In the genomic region with DNA sequence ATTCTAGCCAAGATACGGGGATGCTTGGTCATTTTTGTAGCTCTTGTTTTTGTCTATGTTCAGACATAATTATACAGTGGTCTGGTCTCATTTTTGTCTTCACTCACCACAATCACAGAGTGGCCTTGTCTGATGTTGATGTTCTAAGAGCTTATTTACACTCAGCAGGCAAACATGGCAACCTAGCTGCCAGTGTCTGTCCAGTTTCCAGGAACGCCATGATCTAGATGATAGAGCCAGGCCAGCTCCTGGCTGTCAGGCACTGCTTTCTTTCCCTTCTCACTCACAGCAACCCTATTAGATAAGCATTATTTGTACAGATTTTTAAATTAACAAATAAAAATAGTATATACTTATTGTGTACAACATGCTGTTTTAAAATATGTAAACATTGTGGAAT, we compare ENCODE assay signal across 19 cellular contexts.
"Had no signal": no experiment of that assay in that cellular context is flagged by ENCODE, and none has a peak within 500 bp of the region (broad histone marks: within the 10 kb centered on the region; RNA-seq: fewer than 3 reads in every experiment).

No MANE protein-coding gene starts in this region.

- H3K4me3 ChIP-seq: dorsolateral prefrontal cortex, left lung, lung, pancreas, psoas muscle, sigmoid colon, skin epidermis, suprapubic skin, thyroid gland, uterus had no signal

- DNase-seq: cortex of kidney; dorsolateral prefrontal cortex; effector CD8-positive, alpha-beta T cell; left lung; mesenchymal stem cell; midbrain; occipital lobe; pancreas; psoas muscle; retina; sigmoid colon; stimulated activated CD4-positive, alpha-beta T cell treated with anti-CD3 and anti-CD28 coated beads, Interleukin-12 subunit alpha, Interleukin-12 subunit beta, amount 100 ng/mL, for 4 hours; stimulated activated CD4-positive, alpha-beta T cell treated with anti-CD3 and anti-CD28 coated beads, Interleukin-2, amount 100 ng/mL, for 48 hours; stimulated activated naive CD8-positive, alpha-beta T cell treated with anti-CD3 and anti-CD28 coated beads, Interleukin-15, Interleukin-2, amounts not matched to agents 100 U/mL and 50 U/mL, for 24 hours; thyroid gland; uterus had no signal

- H3K36me3 ChIP-seq: left lung, pancreas, sigmoid colon, suprapubic skin, thyroid gland, uterus had no signal

- ATAC-seq: left lung; pancreas; psoas muscle; stimulated activated naive CD8-positive, alpha-beta T cell treated with anti-CD3 and anti-CD28 coated beads, Interleukin-15, Interleukin-2, amounts not matched to agents 100 U/mL and 50 U/mL, for 24 hours had no signal

- H3K27me3 ChIP-seq: dorsolateral prefrontal cortex, left lung, pancreas, sigmoid colon, suprapubic skin, thyroid gland, uterus had no signal

- H3K27ac ChIP-seq: dorsolateral prefrontal cortex, left lung, pancreas, psoas muscle, sigmoid colon, skin epidermis, suprapubic skin, thyroid gland, uterus had no signal

- H3K9me3 ChIP-seq: left lung, pancreas, psoas muscle, sigmoid colon, suprapubic skin, thyroid gland, uterus had no signal

- H3K4me1 ChIP-seq: left lung, pancreas, psoas muscle, sigmoid colon, suprapubic skin, thyroid gland, uterus had no signal
